Comparison of ENCODE assay signal across 8 cellular contexts in genomic region chr11:60842688-60843605, GRCh38. TPM values are rescaled to one million over a fixed set of nuclear protein-coding genes. Genes with fewer than 3 reads are reported as not detected.
DNase-seq lines count a peak whose midpoint lies in the region; ATAC-seq and TF ChIP-seq lines count a peak whose summit lies in the region.

No MANE protein-coding gene starts in this region.

- peaks cover 37% of the 10 kb centered on the region for H3K4me1 Mint-ChIP-seq in type B pancreatic cell (ENCODE audit: unreplicated experiment)

- DNase-seq in heart left ventricle, result no peak
- DNase-seq in cardiac septum (ENCODE audit: low spot score), result no peak
- DNase-seq in lower leg skin (ENCODE audit: low spot score in 2 of 2), result no peak
- DNase-seq in type B pancreatic cell (ENCODE audit: extremely low spot score, unreplicated experiment), result no peak
- no peak for DNase-seq in NCI-H345 treated with DMSO at 0.1 percent for 48 hours (lab: John Stamatoyannopoulos, UW; ENCODE audit: unreplicated experiment)
- no peak for DNase-seq in NCI-H226

- H3K9me3 Mint-ChIP-seq in type B pancreatic cell, result no peaks in the 10 kb centered on the region

- ATAC-seq in heart left ventricle (no peak), HG02610 (IDR thresholded peaks at IDR 0.05; ENCODE audit: unreplicated experiment) (no peak)

- WGBS in heart left ventricle, 4 donors, result 15 to 18% (median 17%) methylated on average over 23 of the region's 23 CpGs
- WGBS in lower leg skin, 2 donors, result 11 to 13% methylated on average over 21 to 23 of the region's 23 CpGs

- peaks cover 0 to 14% (median 7%) of the 10 kb centered on the region in 9 donors for H3K36me3 ChIP-seq in heart left ventricle

- H3K27me3 ChIP-seq in heart left ventricle, result no peaks in the 10 kb centered on the region

- H3K4me1 ChIP-seq in heart left ventricle, result peaks cover 3 to 51% (median 32%) of the 10 kb centered on the region in 12 donors

- peak overlapping the region; percentile 92 for H3K27ac Mint-ChIP-seq in type B pancreatic cell

- H3K36me3 Mint-ChIP-seq in type B pancreatic cell, result no peaks in the 10 kb centered on the region

- H3K27me3 Mint-ChIP-seq in type B pancreatic cell, result no peaks in the 10 kb centered on the region

- peak overlapping the region; percentile 91 for H3K4me3 Mint-ChIP-seq in type B pancreatic cell

- intact Hi-C loops in heart left ventricle (cut with DNase I), result loop anchor here in 2 of 10 donors (5.0 kb wide), 1 partner anchor 34 kb away; no protein-coding TSS in a partner anchor
- intact Hi-C loops in cardiac septum (cut with DNase I), result loop anchor here (5.0 to 10.0 kb wide), 2 partner anchors 64 to 322 kb away; partner anchors contain the start of genes PRPF19 and VPS37C
- intact Hi-C loops in lower leg skin (cut with DNase I; ENCODE audit: low total_unique reads), result loop anchor here (5.0 to 10.0 kb wide), 2 partner anchors 39 to 292 kb away; no protein-coding TSS in a partner anchor

- H3K4me3 ChIP-seq in heart left ventricle (peak overlapping the region; percentile 36 to 94 (median 81)), lower leg skin (ENCODE audit: low read depth, poor library complexity, severe bottlenecking) (peak overlapping the region; percentile 61)

- TF ChIP-seq CTCF in heart left ventricle (IDR thresholded peaks at IDR 0.05), result no peak
- TF ChIP-seq CTCF in lower leg skin (IDR thresholded peaks at IDR 0.05), result no peak
- no peak for TF ChIP-seq CTCF in type B pancreatic cell (conservative IDR thresholded peaks at IDR 0.05)

- TF ChIP-seq POLR2A in heart left ventricle (IDR thresholded peaks at IDR 0.05) (no peak), lower leg skin (IDR thresholded peaks at IDR 0.05) (no peak)

- peak overlapping the region in 11 of 12 donors; percentile 63 to 91 (median 78) for H3K27ac ChIP-seq in heart left ventricle
- H3K27ac ChIP-seq in angular gyrus (ENCODE audit: low read depth, low read length), result peak overlapping the region; percentile 22

- no peaks in the 10 kb centered on the region for H3K9me3 ChIP-seq in heart left ventricle

RNA-seq across cellular contexts. Expression of gene CCDC86, which starts 1.0 kb away (rescaled TPM):
- total RNA-seq in heart left ventricle, result 10 to 100 TPM in 5 of 9 donors, 1 to 10 TPM in 4; 6.0 to 26.7 (median 10.1) TPM
- 10 to 100 TPM in 1 of 2 donors, 1 to 10 TPM in 1; 8.1 to 33.3 TPM for polyA plus RNA-seq in heart left ventricle
- total RNA-seq in cardiac septum, result 10.3 TPM
- total RNA-seq in lower leg skin, result 10 to 100 TPM; 19.2 to 43.8 (median 21.8) TPM
- total RNA-seq in type B pancreatic cell (ENCODE audit: low replicate concordance), result 25.2 and 31.1 TPM in 2 replicates

RNA-seq across cellular contexts. Expression of gene PTGDR2, which starts 12.8 kb away (rescaled TPM):
- total RNA-seq in heart left ventricle (1 to 10 TPM in 8 of 9 donors, under 1 TPM in 1; 0.61 to 7.9 (median 1.4) TPM), cardiac septum (0.89 TPM), lower leg skin (under 1 TPM; 0.13 to 0.64 (median 0.32) TPM), type B pancreatic cell (ENCODE audit: low replicate concordance) (2.6 and 7.9 TPM in 2 replicates)
- 1 to 10 TPM in 1 of 2 donors, under 1 TPM in 1; 0.76 to 4.3 TPM for polyA plus RNA-seq in heart left ventricle

RNA-seq across cellular contexts. Expression of gene ZP1, which starts 24.4 kb away (rescaled TPM):
- total RNA-seq in heart left ventricle (under 1 TPM in 2 of 9 donors, not detected in 7; 0.30 to 0.95 TPM), cardiac septum (not detected), lower leg skin (under 1 TPM in 2 of 4 donors, not detected in 2; 0.25 to 0.26 TPM), type B pancreatic cell (ENCODE audit: low replicate concordance) (not detected in 2 replicates)
- polyA plus RNA-seq in heart left ventricle, result under 1 TPM; 0.15 to 0.33 TPM

RNA-seq across cellular contexts. Expression of gene MS4A10, which starts 57.8 kb away (rescaled TPM):
- total RNA-seq in heart left ventricle, result not detected
- not detected for polyA plus RNA-seq in heart left ventricle
- total RNA-seq in cardiac septum, result not detected
- not detected for total RNA-seq in lower leg skin
- total RNA-seq in type B pancreatic cell (ENCODE audit: low replicate concordance), result not detected in 2 replicates
